ENCODE assay signal across 15 cellular contexts in the genomic region with DNA sequence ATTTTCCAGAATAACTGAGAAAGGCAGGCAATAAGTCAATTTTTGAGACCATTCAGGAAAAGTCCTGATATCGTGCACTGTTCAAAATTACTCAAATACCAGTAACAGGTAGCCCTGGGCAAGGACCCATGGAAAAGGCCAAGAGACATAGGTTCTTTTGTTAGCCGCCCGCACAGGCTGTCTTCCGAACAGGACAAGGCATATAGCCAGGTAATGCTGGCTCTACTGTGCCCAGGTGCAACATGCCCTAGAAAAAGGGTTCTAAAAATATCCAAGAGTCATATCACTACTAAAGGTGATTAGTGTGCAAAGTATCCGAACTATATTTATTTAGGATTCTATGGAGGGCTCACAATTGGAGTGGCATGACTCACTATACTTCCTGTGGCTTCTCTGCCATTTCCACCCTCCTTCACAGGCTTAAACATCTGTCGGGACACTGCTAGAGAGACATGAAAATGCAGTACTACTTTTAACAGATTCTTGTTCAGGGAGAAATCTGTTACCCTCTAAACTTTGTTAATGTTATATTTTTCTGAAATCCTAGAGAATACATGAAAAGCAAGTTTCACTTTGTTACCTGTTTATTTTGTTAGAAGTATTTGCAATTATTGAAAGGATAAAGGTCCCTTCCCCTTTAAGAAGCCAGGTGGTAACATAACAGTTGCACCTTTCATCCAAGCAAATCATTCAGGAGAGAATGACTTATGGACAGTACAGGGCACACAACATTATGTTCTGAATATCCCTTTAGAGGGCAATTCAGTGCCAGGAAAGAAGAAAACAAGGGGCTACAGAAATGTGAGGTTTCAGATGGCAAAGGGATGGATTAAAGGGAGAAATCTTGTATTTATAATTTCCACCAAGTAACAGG.
DNase-seq lines count a peak whose midpoint lies in the region; ATAC-seq and TF ChIP-seq lines count a peak whose summit lies in the region.
"Had no signal": no experiment of that assay in that cellular context is flagged by ENCODE, and none has a peak within 500 bp of the region (broad histone marks: within the 10 kb centered on the region; RNA-seq: fewer than 3 reads in every experiment).

No MANE protein-coding gene starts in this region.

- H3K27me3 Mint-ChIP-seq in osteocyte (ENCODE audit: unreplicated experiment) = no peaks in the 10 kb centered on the region
- H3K27me3 Mint-ChIP-seq in naive thymus-derived CD4-positive, alpha-beta T cell = peaks cover 21 to 44% (median 27%) of the 10 kb centered on the region in 5 donors
- peaks cover 8% of the 10 kb centered on the region for H3K27me3 Mint-ChIP-seq in activated T-helper 1 cell treated with anti-CD3 and anti-CD28 coated beads, Interleukin-12 subunit alpha, Interleukin-12 subunit beta, Interleukin-2, Interleukin-4 antibody, amounts not matched to agents 30 ng/mL and 10 ng/mL and 1 ng/mL, durations not matched to agents 14 hours and 24 hours and 36 hours (ENCODE audit: insufficient read depth)

- DNase-seq in HCEC 1CT = peak; percentile 65
- DNase-seq in NCI-H345 treated with DMSO at 0.1 percent for 48 hours (lab: John Stamatoyannopoulos, UW; ENCODE audit: unreplicated experiment) = peak; percentile 51
- DNase-seq in brain microvascular endothelial cell = peak; percentile 34
- no peak for DNase-seq in osteocyte (ENCODE audit: extremely low spot score, unreplicated experiment)
- DNase-seq in naive thymus-derived CD4-positive, alpha-beta T cell = no peak
- DNase-seq in stimulated activated naive CD4-positive, alpha-beta T cell (lab: John Stamatoyannopoulos, UW) = no peak
- no peak for DNase-seq in activated T-helper 1 cell treated with anti-CD3 and anti-CD28 coated beads, Interleukin-12 subunit alpha, Interleukin-12 subunit beta, Interleukin-2, Interleukin-4 antibody, amounts not matched to agents 30 ng/mL and 10 ng/mL and 1 ng/mL, durations not matched to agents 14 hours and 24 hours and 36 hours (ENCODE audit: low spot score)
- DNase-seq in germinal center (ENCODE audit: low spot score) = no peak
- DNase-seq: activated CD4-positive, alpha-beta memory T cell treated with anti-CD3 and anti-CD28 coated beads, Interleukin-2, amount 10 ng/mL, durations not matched to agents 7 days and 5 days; activated gamma-delta T cell treated with Interleukin-2 at 50 U/mL for 16 hours; COR-L47; GOT3; KG1; thyroid gland had no signal

- H3K36me3 Mint-ChIP-seq in osteocyte (ENCODE audit: unreplicated experiment) = peaks cover 7% of the 10 kb centered on the region
- H3K36me3 Mint-ChIP-seq in naive thymus-derived CD4-positive, alpha-beta T cell = peaks cover 0 to 3% (median 0%) of the 10 kb centered on the region in 5 donors
- H3K36me3 Mint-ChIP-seq in activated T-helper 1 cell treated with anti-CD3 and anti-CD28 coated beads, Interleukin-12 subunit alpha, Interleukin-12 subunit beta, Interleukin-2, Interleukin-4 antibody, amounts not matched to agents 30 ng/mL and 10 ng/mL and 1 ng/mL, durations not matched to agents 14 hours and 24 hours and 36 hours (ENCODE audit: low read depth) = no peaks in the 10 kb centered on the region

- H3K9me3 ChIP-seq in naive thymus-derived CD4-positive, alpha-beta T cell (ENCODE audit: control insufficient read depth in 2 of 3, low read length in 3 of 3) = no peaks in the 10 kb centered on the region
- H3K9me3 ChIP-seq: thyroid gland had no signal

- H3K27ac ChIP-seq in brain microvascular endothelial cell = no peak overlapping the region
- no peak overlapping the region for H3K27ac ChIP-seq in naive thymus-derived CD4-positive, alpha-beta T cell (ENCODE audit: low read depth, low read length)
- H3K27ac ChIP-seq: thyroid gland had no signal

- H3K27ac Mint-ChIP-seq in osteocyte (ENCODE audit: unreplicated experiment) = peak overlapping the region; percentile 32
- no peak overlapping the region for H3K27ac Mint-ChIP-seq in naive thymus-derived CD4-positive, alpha-beta T cell
- no peak overlapping the region for H3K27ac Mint-ChIP-seq in activated T-helper 1 cell treated with anti-CD3 and anti-CD28 coated beads, Interleukin-12 subunit alpha, Interleukin-12 subunit beta, Interleukin-2, Interleukin-4 antibody, amounts not matched to agents 30 ng/mL and 10 ng/mL and 1 ng/mL, durations not matched to agents 14 hours and 24 hours and 36 hours
- H3K27ac Mint-ChIP-seq: activated CD4-positive, alpha-beta memory T cell treated with anti-CD3 and anti-CD28 coated beads, Interleukin-2, amount 10 ng/mL, durations not matched to agents 7 days and 5 days; T-helper 2 cell treated with Interferon-gamma antibody and Interleukin-4, amounts not matched to agents 5 μg/mL and 100 μg/mL, for 36 hours had no signal

- POLR2A ChIA-PET in naive thymus-derived CD4-positive, alpha-beta T cell (lab: Charles Lee) = no interaction called here

- H3K4me1 ChIP-seq in naive thymus-derived CD4-positive, alpha-beta T cell (ENCODE audit: control insufficient read depth in 2 of 2, insufficient read depth in 2 of 2, low read length in 2 of 2) = no peaks in the 10 kb centered on the region
- H3K4me1 ChIP-seq: thyroid gland had no signal

- ATAC-seq in naive thymus-derived CD4-positive, alpha-beta T cell = no peak

- H3K27me3 ChIP-seq in brain microvascular endothelial cell (replicated peaks) = no peaks in the 10 kb centered on the region
- no peaks in the 10 kb centered on the region for H3K27me3 ChIP-seq in naive thymus-derived CD4-positive, alpha-beta T cell (ENCODE audit: control insufficient read depth in 2 of 2, insufficient read depth in 2 of 2, low read length in 2 of 2)
- H3K27me3 ChIP-seq: thyroid gland had no signal

- in situ Hi-C loops in brain microvascular endothelial cell (cut with HindIII; ENCODE audit: low pct_ligation_motif_present, low sequenced_read_pairs) = no loop called here

- no peak overlapping the region for H3K4me3 ChIP-seq in brain microvascular endothelial cell (ENCODE audit: low read depth, low read length)
- H3K4me3 ChIP-seq in naive thymus-derived CD4-positive, alpha-beta T cell (ENCODE audit: low read length) = no peak overlapping the region
- H3K4me3 ChIP-seq: thyroid gland had no signal

- intact Hi-C loops in naive thymus-derived CD4-positive, alpha-beta T cell (cut with micrococcal nuclease) = no loop called here
- intact Hi-C loops in activated T-helper 1 cell treated with anti-CD3 and anti-CD28 coated beads, Interleukin-12 subunit alpha, Interleukin-12 subunit beta, Interleukin-2, Interleukin-4 antibody, amounts not matched to agents 30 ng/mL and 10 ng/mL and 1 ng/mL, durations not matched to agents 14 hours and 24 hours and 36 hours (cut with micrococcal nuclease) = no loop called here

- H3K36me3 ChIP-seq in brain microvascular endothelial cell (replicated peaks) = no peaks in the 10 kb centered on the region
- H3K36me3 ChIP-seq in naive thymus-derived CD4-positive, alpha-beta T cell (ENCODE audit: control insufficient read depth in 2 of 3, insufficient read depth in 3 of 3, low read length in 3 of 3) = no peaks in the 10 kb centered on the region
- H3K36me3 ChIP-seq: thyroid gland had no signal

- TF ChIP-seq CTCF in brain microvascular endothelial cell (IDR thresholded peaks at IDR 0.05; ENCODE audit: low read depth, low read length, missing control alignments) = no peak
- TF ChIP-seq CTCF in osteocyte (IDR thresholded peaks at IDR 0.05) = no peak

- H3K4me3 Mint-ChIP-seq in osteocyte (ENCODE audit: unreplicated experiment) = no peak overlapping the region
- no peak overlapping the region for H3K4me3 Mint-ChIP-seq in naive thymus-derived CD4-positive, alpha-beta T cell
- no peak overlapping the region for H3K4me3 Mint-ChIP-seq in activated T-helper 1 cell treated with anti-CD3 and anti-CD28 coated beads, Interleukin-12 subunit alpha, Interleukin-12 subunit beta, Interleukin-2, Interleukin-4 antibody, amounts not matched to agents 30 ng/mL and 10 ng/mL and 1 ng/mL, durations not matched to agents 14 hours and 24 hours and 36 hours
- H3K4me3 Mint-ChIP-seq: activated CD4-positive, alpha-beta memory T cell treated with anti-CD3 and anti-CD28 coated beads, Interleukin-2, amount 10 ng/mL, durations not matched to agents 7 days and 5 days; T-helper 2 cell treated with Interferon-gamma antibody and Interleukin-4, amounts not matched to agents 5 μg/mL and 100 μg/mL, for 36 hours had no signal

- H3K4me1 Mint-ChIP-seq in osteocyte (ENCODE audit: unreplicated experiment) = peaks cover 75% of the 10 kb centered on the region
- no peaks in the 10 kb centered on the region for H3K4me1 Mint-ChIP-seq in naive thymus-derived CD4-positive, alpha-beta T cell
- H3K4me1 Mint-ChIP-seq in activated T-helper 1 cell treated with anti-CD3 and anti-CD28 coated beads, Interleukin-12 subunit alpha, Interleukin-12 subunit beta, Interleukin-2, Interleukin-4 antibody, amounts not matched to agents 30 ng/mL and 10 ng/mL and 1 ng/mL, durations not matched to agents 14 hours and 24 hours and 36 hours (ENCODE audit: low read depth) = no peaks in the 10 kb centered on the region
- H3K4me1 Mint-ChIP-seq: activated CD4-positive, alpha-beta memory T cell treated with anti-CD3 and anti-CD28 coated beads, Interleukin-2, amount 10 ng/mL, durations not matched to agents 7 days and 5 days had no signal

- CTCF ChIA-PET in naive thymus-derived CD4-positive, alpha-beta T cell (lab: Charles Lee) = no interaction called here

- peaks cover 8% of the 10 kb centered on the region for H3K9me3 Mint-ChIP-seq in osteocyte (ENCODE audit: unreplicated experiment)
- peaks cover 0 to 11% (median 2%) of the 10 kb centered on the region in 11 donors for H3K9me3 Mint-ChIP-seq in naive thymus-derived CD4-positive, alpha-beta T cell
- peaks cover 3% of the 10 kb centered on the region for H3K9me3 Mint-ChIP-seq in activated T-helper 1 cell treated with anti-CD3 and anti-CD28 coated beads, Interleukin-12 subunit alpha, Interleukin-12 subunit beta, Interleukin-2, Interleukin-4 antibody, amounts not matched to agents 30 ng/mL and 10 ng/mL and 1 ng/mL, durations not matched to agents 14 hours and 24 hours and 36 hours
- H3K9me3 Mint-ChIP-seq: activated CD4-positive, alpha-beta memory T cell treated with anti-CD3 and anti-CD28 coated beads, Interleukin-2, amount 10 ng/mL, durations not matched to agents 7 days and 5 days; T-helper 2 cell treated with Interferon-gamma antibody and Interleukin-4, amounts not matched to agents 5 μg/mL and 100 μg/mL, for 36 hours had no signal

Comparison
In these comparisons a context has a peak if more than half of its experiments do, and no peak if none do; other contexts are left out.
1. DNase-seq: peak in HCEC 1CT (single experiment), NCI-H345 treated with DMSO at 0.1 percent for 48 hours (single experiment) and brain microvascular endothelial cell (single experiment); none in osteocyte (single experiment), naive thymus-derived CD4-positive, alpha-beta T cell (0 of 9), stimulated activated naive CD4-positive, alpha-beta T cell (0 of 6), activated T-helper 1 cell treated with anti-CD3 and anti-CD28 coated beads, Interleukin-12 subunit alpha, Interleukin-12 subunit beta, Interleukin-2, Interleukin-4 antibody, amounts not matched to agents 30 ng/mL and 10 ng/mL and 1 ng/mL, durations not matched to agents 14 hours and 24 hours and 36 hours (single experiment) and germinal center (single experiment).